Comparison of ENCODE assay signal across 11 cellular contexts in the genomic region with DNA sequence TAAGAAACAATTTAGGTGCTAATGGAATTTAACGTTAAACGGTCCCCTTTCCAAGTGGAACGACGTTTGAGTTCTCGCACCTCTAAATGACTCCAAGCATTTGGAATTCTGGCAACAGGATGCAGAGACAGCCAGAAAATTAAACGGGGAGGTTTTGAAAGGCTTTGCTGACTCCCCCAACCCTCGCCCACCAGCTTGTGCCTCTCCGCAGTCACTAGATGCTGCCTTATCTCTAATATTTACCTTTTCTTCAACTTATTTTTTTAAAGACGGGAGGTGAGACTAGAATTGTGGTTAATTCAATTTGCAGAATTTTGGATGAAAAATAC. TPM values are rescaled to one million over a fixed set of nuclear protein-coding genes. Genes with fewer than 3 reads are reported as not detected.
A peak's percentile ranks its signal among the peaks of the same experiment; 100 is the strongest.
DNase-seq lines count a peak whose midpoint lies in the region; ATAC-seq and TF ChIP-seq lines count a peak whose summit lies in the region.
"Had no signal": no experiment of that assay in that cellular context is flagged by ENCODE, and none has a peak within 500 bp of the region (broad histone marks: within the 10 kb centered on the region; RNA-seq: fewer than 3 reads in every experiment).

No MANE protein-coding gene starts in this region.

- H3K27me3 ChIP-seq in PC-9 (ENCODE audit: insufficient read depth, low read depth) (no peaks in the 10 kb centered on the region), ectodermal cell (ENCODE audit: control insufficient read depth, insufficient read depth, low read length, poor library complexity, severe bottlenecking) (peaks cover 12% of the 10 kb centered on the region)

- peak overlapping the region; percentile 98 for H3K4me2 ChIP-seq in PC-9

- peaks cover 11% of the 10 kb centered on the region for H3F3A ChIP-seq in PC-9 (ENCODE audit: insufficient read depth, low read depth)

- H3K4me1 Mint-ChIP-seq in activated CD8-positive, alpha-beta memory T cell treated with anti-CD3 and anti-CD28 coated beads, Interleukin-2, amount 10 ng/mL, durations not matched to agents 7 days and 5 days, result peaks cover 18% of the 10 kb centered on the region
- H3K4me1 Mint-ChIP-seq in osteocyte (ENCODE audit: unreplicated experiment), result peaks cover 24% of the 10 kb centered on the region

- WGBS in ectodermal cell, 2 experiments, result 0% methylated on average over 8 of the region's 9 CpGs

- H3K27me3 Mint-ChIP-seq in activated CD8-positive, alpha-beta memory T cell treated with anti-CD3 and anti-CD28 coated beads, Interleukin-2, amount 10 ng/mL, durations not matched to agents 7 days and 5 days, result peaks cover 62% of the 10 kb centered on the region
- H3K27me3 Mint-ChIP-seq in osteocyte (ENCODE audit: unreplicated experiment), result no peaks in the 10 kb centered on the region

- BruUV-seq in PC-9 (replicated peaks; lab: Mats Ljungman, UMichigan), result no TSS peak

- H3K27ac Mint-ChIP-seq in activated CD8-positive, alpha-beta memory T cell treated with anti-CD3 and anti-CD28 coated beads, Interleukin-2, amount 10 ng/mL, durations not matched to agents 7 days and 5 days, result peak overlapping the region; percentile 75
- H3K27ac Mint-ChIP-seq in osteocyte (ENCODE audit: unreplicated experiment), result peak overlapping the region; percentile 97

- H3K4me1 ChIP-seq in PC-9 (replicated peaks; ENCODE audit: insufficient read depth) (peaks cover 10% of the 10 kb centered on the region), ectodermal cell (ENCODE audit: control insufficient read depth, insufficient read depth, low read length) (peaks cover under 1% of the 10 kb centered on the region)

- H3K9me3 ChIP-seq in PC-9 (ENCODE audit: insufficient read depth, low read depth) (no peaks in the 10 kb centered on the region), ectodermal cell (ENCODE audit: control insufficient read depth, low read length) (no peaks in the 10 kb centered on the region)

- 0 out of 2 replicates have a peak, but pooled peaks cover 8% of the 10 kb centered on the region for H3K36me3 ChIP-seq in PC-9 (ENCODE audit: low read depth)
- H3K36me3 ChIP-seq in ectodermal cell (ENCODE audit: control insufficient read depth, insufficient read depth, low read length), result peaks cover 44% of the 10 kb centered on the region

- peaks cover 16% of the 10 kb centered on the region for H3K36me3 Mint-ChIP-seq in activated CD8-positive, alpha-beta memory T cell treated with anti-CD3 and anti-CD28 coated beads, Interleukin-2, amount 10 ng/mL, durations not matched to agents 7 days and 5 days
- peaks cover 44% of the 10 kb centered on the region for H3K36me3 Mint-ChIP-seq in osteocyte (ENCODE audit: unreplicated experiment)

- H3K27ac ChIP-seq in PC-9 (no peak overlapping the region), ectodermal cell (ENCODE audit: insufficient read depth, low read depth, low read length, poor library complexity, severe bottlenecking) (peak overlapping the region; percentile 97)
- H3K27ac ChIP-seq: GM23248 had no signal

- intact Hi-C loops in PC-9 (cut with micrococcal nuclease; ENCODE audit: unreplicated experiment) (loop anchor here (5.0 to 10.0 kb wide), 2 partner anchors 487 to 531 kb away; no protein-coding TSS in a partner anchor), head of caudate nucleus (cut with DNase I) (no loop called here)

- DNase-seq in activated CD8-positive, alpha-beta memory T cell treated with anti-CD3 and anti-CD28 coated beads, Interleukin-2, amount 10 ng/mL, durations not matched to agents 7 days and 5 days, result no peak
- DNase-seq in activated CD8-positive, alpha-beta memory T cell treated with anti-CD3 and anti-CD28 coated beads, Interleukin-2, amount 50 U/mL, for 48 hours, result no peak
- no peak for DNase-seq in PC-9
- DNase-seq in osteocyte (ENCODE audit: extremely low spot score, unreplicated experiment), result no peak
- DNase-seq in head of caudate nucleus, result no peak
- no peak for DNase-seq in DMS 273 treated with DMSO at 0.1 percent for 48 hours (lab: John Stamatoyannopoulos, UW)
- DNase-seq: MV-4-11; NK-92 treated with Interleukin-12 subunit alpha and Interleukin-12 subunit beta, amount 100 ng/mL, for 24 hours had no signal

- POLR2A ChIA-PET in PC-9 (lab: Charles Lee; ENCODE audit: unreplicated experiment), result no interaction called here

- peak overlapping the region; percentile 88 for H2AFZ ChIP-seq in PC-9
- H2AFZ ChIP-seq: GM23248 had no signal

- H3K9me3 Mint-ChIP-seq in activated CD8-positive, alpha-beta memory T cell treated with anti-CD3 and anti-CD28 coated beads, Interleukin-2, amount 10 ng/mL, durations not matched to agents 7 days and 5 days (ENCODE audit: low read depth), result no peaks in the 10 kb centered on the region
- H3K9me3 Mint-ChIP-seq in osteocyte (ENCODE audit: unreplicated experiment), result no peaks in the 10 kb centered on the region

- H4K20me1 ChIP-seq in PC-9 (ENCODE audit: insufficient read depth), result peaks cover 7% of the 10 kb centered on the region; the same call in 1 of the 2 replicates

- H3K4me3 ChIP-seq in PC-9 (peak overlapping the region; percentile 98), ectodermal cell (ENCODE audit: insufficient read depth, low read depth, low read length) (peak overlapping the region; percentile 99)
- H3K4me3 ChIP-seq: GM23248 had no signal

- no peak for TF ChIP-seq CTCF in PC-9 (conservative IDR thresholded peaks at IDR 0.05)
- no peak for TF ChIP-seq CTCF in osteocyte (IDR thresholded peaks at IDR 0.05)

- H3K4me3 Mint-ChIP-seq in activated CD8-positive, alpha-beta memory T cell treated with anti-CD3 and anti-CD28 coated beads, Interleukin-2, amount 10 ng/mL, durations not matched to agents 7 days and 5 days, result peak overlapping the region; percentile 11
- peak overlapping the region; percentile 95 for H3K4me3 Mint-ChIP-seq in osteocyte (ENCODE audit: unreplicated experiment)

- H3K79me2 ChIP-seq in PC-9 (ENCODE audit: low read depth), result peaks cover 28% of the 10 kb centered on the region

- CTCF ChIA-PET in activated CD8-positive, alpha-beta memory T cell treated with anti-CD3 and anti-CD28 coated beads, Interleukin-2, amount 10 ng/mL, durations not matched to agents 7 days and 5 days (lab: Charles Lee), result no interaction called here
- CTCF ChIA-PET in PC-9 (lab: Charles Lee), result no interaction called here

- no peak for ATAC-seq in activated CD8-positive, alpha-beta memory T cell treated with anti-CD3 and anti-CD28 coated beads, Interleukin-2, amount 10 ng/mL, durations not matched to agents 7 days and 5 days
- ATAC-seq in GM18502 (IDR thresholded peaks at IDR 0.05; ENCODE audit: poor library complexity, unreplicated experiment), result no peak

- no peaks in the 10 kb centered on the region for H3K9me2 ChIP-seq in PC-9 (ENCODE audit: insufficient read depth)

RNA-seq across cellular contexts. Expression of gene ZIC2, which starts 2.5 kb away (rescaled TPM):
- 1 to 10 TPM in 1 of 2 experiments, under 1 TPM in 1; 0.26 to 1.6 TPM for total RNA-seq in activated CD8-positive, alpha-beta memory T cell treated with anti-CD3 and anti-CD28 coated beads, Interleukin-2, amount 10 ng/mL, durations not matched to agents 7 days and 5 days
- total RNA-seq in PC-9 (2021) (13.6 and 14.7 TPM in 2 replicates), osteocyte (177 and 196 TPM in 2 replicates)
- polyA plus RNA-seq in ectodermal cell (2013, experiment 1 of 4), result 345 TPM
- 289 TPM for polyA plus RNA-seq in ectodermal cell (2013, experiment 2 of 4)
- 282 TPM for polyA plus RNA-seq in ectodermal cell (2013, experiment 3 of 4)
- polyA plus RNA-seq in ectodermal cell (2013, experiment 4 of 4), result 292 TPM
- total RNA-seq: GM23248 had no signal
- polyA plus RNA-seq: GM23248 had no signal

RNA-seq across cellular contexts. Expression of gene ZIC5, which starts 12.5 kb away (rescaled TPM):
- total RNA-seq in activated CD8-positive, alpha-beta memory T cell treated with anti-CD3 and anti-CD28 coated beads, Interleukin-2, amount 10 ng/mL, durations not matched to agents 7 days and 5 days, result not detected
- 0.61 and 0.68 TPM in 2 replicates for total RNA-seq in PC-9 (2021)
- 65.6 TPM for polyA plus RNA-seq in ectodermal cell (2013, experiment 1 of 4)
- polyA plus RNA-seq in ectodermal cell (2013, experiment 2 of 4), result 64.1 TPM
- polyA plus RNA-seq in ectodermal cell (2013, experiment 3 of 4), result 56.2 TPM
- 56.2 TPM for polyA plus RNA-seq in ectodermal cell (2013, experiment 4 of 4)
- total RNA-seq in osteocyte, result 8.8 and 9.4 TPM in 2 replicates
- total RNA-seq: GM23248 had no signal
- polyA plus RNA-seq: GM23248 had no signal

Comparison
In these comparisons a context has a peak if more than half of its experiments do, and no peak if none do; other contexts are left out.
1. RNA of gene ZIC2, which starts 2.5 kb away (total RNA-seq): 177 to 196 TPM in osteocyte; 13.6 to 14.7 TPM in PC-9 and 0.26 to 1.6 TPM in activated CD8-positive, alpha-beta memory T cell treated with anti-CD3 and anti-CD28 coated beads, Interleukin-2, amount 10 ng/mL, durations not matched to agents 7 days and 5 days; every median in the first group is over 10 times any median in the second.